In the genomic region with DNA sequence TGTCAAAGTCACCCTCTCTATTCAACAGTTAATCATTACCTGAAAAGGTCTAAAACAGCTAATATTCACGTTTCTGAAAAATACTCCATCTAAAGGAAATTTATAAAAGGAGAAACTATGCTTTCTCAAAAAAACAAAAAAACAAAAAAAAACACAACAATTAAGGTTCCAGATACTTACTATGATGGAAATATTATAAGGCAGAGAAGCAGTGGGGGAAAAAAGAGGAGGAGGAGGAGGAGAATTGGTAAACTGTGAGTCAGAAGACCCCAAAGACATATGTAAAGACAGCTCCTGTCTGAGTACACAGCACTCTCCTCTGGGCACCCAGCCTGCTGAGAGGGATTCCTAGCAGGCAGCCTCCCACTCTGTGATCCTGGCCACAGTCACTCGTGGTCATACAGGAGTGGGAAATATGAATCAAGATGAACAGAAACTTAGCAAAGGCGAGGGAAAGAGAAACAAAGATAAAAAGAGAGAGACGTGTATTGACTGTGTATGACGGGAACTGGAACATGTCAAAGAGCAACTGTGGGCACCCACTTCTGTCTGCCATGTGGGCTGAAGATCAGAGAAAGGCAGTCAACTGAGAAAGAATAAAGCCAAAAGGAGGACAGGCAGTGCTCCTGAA, we compare ENCODE assay signal across 8 cellular contexts. TPM values are rescaled to one million over a fixed set of nuclear protein-coding genes. Genes with fewer than 3 reads are reported as not detected.
A peak's percentile ranks its signal among the peaks of the same experiment; 100 is the strongest.
DNase-seq lines count a peak whose midpoint lies in the region; ATAC-seq lines count a peak whose summit lies in the region.

No MANE protein-coding gene starts in this region.

- peaks cover 36% of the 10 kb centered on the region for H3K4me1 Mint-ChIP-seq in activated T-cell treated with anti-CD3 and anti-CD28 coated beads, Interleukin-2, amount 50 U/mL, for 4 hours (ENCODE audit: low read depth)

- no peaks in the 10 kb centered on the region for H3K27me3 Mint-ChIP-seq in activated T-cell treated with anti-CD3 and anti-CD28 coated beads, Interleukin-2, amount 50 U/mL, for 4 hours (ENCODE audit: low read depth)

- H3K9me3 Mint-ChIP-seq in activated T-cell treated with anti-CD3 and anti-CD28 coated beads, Interleukin-2, amount 50 U/mL, for 4 hours, result no peaks in the 10 kb centered on the region

- ATAC-seq in GM18867 (IDR thresholded peaks at IDR 0.05; ENCODE audit: unreplicated experiment) (peak; percentile 79), HG02943 (IDR thresholded peaks at IDR 0.05; ENCODE audit: low read depth, unreplicated experiment) (peak; percentile 79)
- ATAC-seq in activated T-cell treated with anti-CD3 and anti-CD28 coated beads, Interleukin-2, amount 50 U/mL, for 4 hours, result peak; percentile 89 to 92

- H3K4me3 Mint-ChIP-seq in activated T-cell treated with anti-CD3 and anti-CD28 coated beads, Interleukin-2, amount 50 U/mL, for 4 hours, result peak overlapping the region; percentile 63

- DNase-seq in activated T-cell treated with anti-CD3 and anti-CD28 coated beads, Interleukin-2, amount 50 U/mL, for 4 hours, result peak; percentile 39
- DNase-seq in stimulated activated CD4-positive, alpha-beta T cell treated with anti-CD3 and anti-CD28 coated beads, Interleukin-1b, Interleukin-23, amount 100 ng/mL, for 48 hours, result peak; percentile 67
- DNase-seq in NCI-H1930 (lab: John Stamatoyannopoulos, UW), result no peak
- no peak for DNase-seq in GF-D8 (lab: John Stamatoyannopoulos, UW)
- no peak for DNase-seq in ACHN
- no peak for DNase-seq in ecto neural progenitor cell (ENCODE audit: low spot score)

- in situ Hi-C loops in ACHN (cut with HindIII; ENCODE audit: low pct_ligation_motif_present, low pct_unique_long_range_greater_than_20kb, low sequenced_read_pairs), result no loop called here

- H3K36me3 Mint-ChIP-seq in activated T-cell treated with anti-CD3 and anti-CD28 coated beads, Interleukin-2, amount 50 U/mL, for 4 hours (ENCODE audit: insufficient read depth), result peaks cover 14% of the 10 kb centered on the region

RNA-seq across cellular contexts. Expression of gene KLHL15, which starts 12.5 kb away (rescaled TPM):
- total RNA-seq in activated T-cell treated with anti-CD3 and anti-CD28 coated beads, Interleukin-2, amount 50 U/mL, for 4 hours, result 10 to 100 TPM; 10.4 to 11.8 (median 10.9) TPM

RNA-seq across cellular contexts. Expression of gene EIF2S3, which starts 40.3 kb away (rescaled TPM):
- total RNA-seq in activated T-cell treated with anti-CD3 and anti-CD28 coated beads, Interleukin-2, amount 50 U/mL, for 4 hours, result 100 to 1,000 TPM; 257 to 313 (median 258) TPM

Comparison
In these comparisons a context has a peak if more than half of its experiments do, and no peak if none do; other contexts are left out.
1. DNase-seq: peak in activated T-cell treated with anti-CD3 and anti-CD28 coated beads, Interleukin-2, amount 50 U/mL, for 4 hours (single experiment) and stimulated activated CD4-positive, alpha-beta T cell treated with anti-CD3 and anti-CD28 coated beads, Interleukin-1b, Interleukin-23, amount 100 ng/mL, for 48 hours (single experiment); none in NCI-H1930 (0 of 2), GF-D8 (single experiment), ACHN (single experiment) and ecto neural progenitor cell (single experiment).
2. Peak in every context shown above with its lines, with median percentiles within 50 percentile points of each other: ATAC-seq.